In the genomic region with DNA sequence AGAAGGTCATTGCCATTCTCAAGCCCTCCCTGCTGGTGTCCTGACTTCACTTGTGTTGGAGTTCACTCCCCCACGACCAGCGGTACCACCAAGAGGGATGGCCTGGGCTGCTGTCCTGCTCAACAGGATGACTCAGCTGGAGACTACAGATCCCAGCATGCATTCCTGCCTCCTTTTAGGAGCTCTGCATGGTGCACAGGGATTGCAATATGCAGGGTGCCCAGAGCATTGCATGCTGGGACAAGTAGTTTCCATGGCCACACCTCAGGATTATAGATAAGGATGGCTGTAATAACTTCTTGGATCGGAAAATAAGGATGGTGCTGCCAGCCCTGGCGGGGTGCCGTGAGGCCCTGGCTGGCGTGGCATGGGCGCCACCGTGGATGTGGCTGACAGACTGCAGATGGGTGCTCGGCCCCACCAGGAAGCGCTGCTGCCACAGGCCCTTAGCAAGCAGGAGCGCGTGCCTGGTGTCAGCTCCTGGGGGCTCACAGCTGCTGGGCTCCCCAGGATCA, we compare ENCODE assay signal across 11 cellular contexts.
DNase-seq lines count a peak whose midpoint lies in the region; ATAC-seq and TF ChIP-seq lines count a peak whose summit lies in the region.
"Had no signal": no experiment of that assay in that cellular context is flagged by ENCODE, and none has a peak within 500 bp of the region (broad histone marks: within the 10 kb centered on the region; RNA-seq: fewer than 3 reads in every experiment).

No MANE protein-coding gene starts in this region.

- H3K36me3 Mint-ChIP-seq in Caco-2 (ENCODE audit: insufficient read depth, unreplicated experiment), result no peaks in the 10 kb centered on the region

- TF ChIP-seq CTCF in Caco-2 (IDR thresholded peaks at IDR 0.05; ENCODE audit: insufficient read depth in 1 of 2, low read depth in 1 of 2, low read length in 1 of 2, severe bottlenecking in 1 of 2, unreplicated experiment in 1 of 2) (no peak), colonic mucosa (IDR thresholded peaks at IDR 0.05) (no peak)

- H3K9me3 ChIP-seq in Caco-2 (no peaks in the 10 kb centered on the region), MG63 (no peaks in the 10 kb centered on the region), colonic mucosa (no peaks in the 10 kb centered on the region)
- H3K9me3 ChIP-seq: testis had no signal

- no peak for ATAC-seq in GM18520 (IDR thresholded peaks at IDR 0.05; ENCODE audit: unreplicated experiment)

- no peaks in the 10 kb centered on the region for H3K4me1 ChIP-seq in Caco-2
- H3K4me1 ChIP-seq in colonic mucosa, result no peaks in the 10 kb centered on the region
- H3K4me1 ChIP-seq: testis had no signal

- H3K27ac ChIP-seq in colonic mucosa, result no peak overlapping the region
- H3K27ac ChIP-seq: testis had no signal

- H3K4me3 ChIP-seq in Caco-2 (ENCODE audit: low read depth, low read length) (no peak overlapping the region), MG63 (no peak overlapping the region), colonic mucosa (no peak overlapping the region)
- H3K4me3 ChIP-seq: testis had no signal

- no peak overlapping the region for H3K27ac Mint-ChIP-seq in Caco-2 (ENCODE audit: unreplicated experiment)

- BruUV-seq in Caco-2 (replicated peaks; lab: Mats Ljungman, UMichigan), result no TSS peak

- POLR2A ChIA-PET in Caco-2 (lab: Charles Lee), result no interaction called here

- CTCF ChIA-PET in Caco-2 (lab: Charles Lee), result no interaction called here

- H3K36me3 ChIP-seq in Caco-2 (ENCODE audit: control insufficient read depth, insufficient read depth, low read length), result no peaks in the 10 kb centered on the region
- no peaks in the 10 kb centered on the region for H3K36me3 ChIP-seq in MG63
- H3K36me3 ChIP-seq in colonic mucosa, result no peaks in the 10 kb centered on the region

- no peak overlapping the region for H3K4me3 Mint-ChIP-seq in Caco-2 (ENCODE audit: unreplicated experiment)

- no peak overlapping the region for H3K9ac ChIP-seq in colonic mucosa (ENCODE audit: low read depth in 2 of 2, low read length in 2 of 2)

- no peaks in the 10 kb centered on the region for H3K9me3 Mint-ChIP-seq in Caco-2 (ENCODE audit: unreplicated experiment)

- no peaks in the 10 kb centered on the region for H3K27me3 Mint-ChIP-seq in Caco-2 (ENCODE audit: insufficient read depth, unreplicated experiment)

- H3K27me3 ChIP-seq in Caco-2 (replicated peaks; ENCODE audit: control insufficient read depth, insufficient read depth, low read length) (no peaks in the 10 kb centered on the region), MG63 (no peaks in the 10 kb centered on the region), colonic mucosa (no peaks in the 10 kb centered on the region)
- H3K27me3 ChIP-seq: testis had no signal

- no peaks in the 10 kb centered on the region for H3K4me1 Mint-ChIP-seq in Caco-2 (ENCODE audit: low read depth, unreplicated experiment)

- DNase-seq in Caco-2, result peak; percentile 41 to 45
- peak; percentile 51 for DNase-seq in MG63
- peak; percentile 37 for DNase-seq in colonic mucosa
- DNase-seq in lung microvascular endothelial cell (ENCODE audit: low read depth in 2 of 2), result peak; percentile 47 to 49
- no peak for DNase-seq in effector CD8-positive, alpha-beta T cell (lab: John Stamatoyannopoulos, UW)
- DNase-seq in DMS79 treated with DMSO at 0.1 percent for 48 hours (lab: John Stamatoyannopoulos, UW), result no peak
- DNase-seq in AML-193 (lab: John Stamatoyannopoulos, UW), result no peak
- DNase-seq: activated naive CD4-positive, alpha-beta T cell; retina; testis had no signal

- intact Hi-C loops in Caco-2 (cut with micrococcal nuclease; ENCODE audit: unreplicated experiment), result no loop called here
- intact Hi-C loops in colonic mucosa (cut with DNase I), result no loop called here

Comparison
In these comparisons a context has a peak if more than half of its experiments do, and no peak if none do; other contexts are left out.
1. DNase-seq: peak in Caco-2 (2 of 2), MG63 (single experiment), colonic mucosa (single experiment) and lung microvascular endothelial cell (2 of 2); none in effector CD8-positive, alpha-beta T cell (single experiment), DMS79 treated with DMSO at 0.1 percent for 48 hours (single experiment) and AML-193 (0 of 2).